Comparison of ENCODE assay signal across 25 cellular contexts in genomic region chr19:5800361-5801270, GRCh38. TPM values are rescaled to one million over a fixed set of nuclear protein-coding genes. Genes with fewer than 3 reads are reported as not detected.
"Had no signal": no experiment of that assay in that cellular context is flagged by ENCODE, and none has a peak within 500 bp of the region (broad histone marks: within the 10 kb centered on the region; RNA-seq: fewer than 3 reads in every experiment).

No MANE protein-coding gene starts in this region.

- H3K27ac ChIP-seq: ascending aorta, gastrocnemius medialis, skin epidermis, tibial nerve, uterus had no signal

- H3K4me1 ChIP-seq: uterus had no signal

- H3K36me3 ChIP-seq: ascending aorta, gastrocnemius medialis, heart left ventricle, tibial nerve, uterus had no signal

- H3K4me3 ChIP-seq: ascending aorta, gastrocnemius medialis, heart left ventricle, skin epidermis, tibial nerve, uterus had no signal

- H3K9me3 ChIP-seq: ascending aorta, gastrocnemius medialis, heart left ventricle, tibial nerve, uterus had no signal

- DNase-seq: activated CD4-positive, alpha-beta T cell treated with anti-CD3 and anti-CD28 coated beads, Interleukin-2, amount 50 U/mL, for 48 hours; activated CD4-positive, CD25-positive, alpha-beta regulatory T cell treated with anti-CD3 and anti-CD28 coated beads, Interleukin-2, amount 50 U/mL, for 72 hours; activated naive CD4-positive, alpha-beta T cell treated with Interleukin-2 at 50 U/mL for 16 hours; dermis blood vessel endothelial cell; effector memory CD8-positive, alpha-beta T cell; gastrocnemius medialis; heart left ventricle; left cardiac atrium; mammary epithelial cell; natural killer cell; nucleus accumbens; posterior cingulate gyrus; stimulated activated CD4-positive, alpha-beta T cell treated with anti-CD3 and anti-CD28 coated beads, Interleukin-15, amount 100 ng/mL, for 24 hours; stimulated activated CD4-positive, alpha-beta T cell treated with anti-CD3 and anti-CD28 coated beads, Interleukin-4, amount 100 ng/mL, for 1 hour; stimulated activated naive B cell treated with anti-CD40 and anti-IgM and Interleukin-4, amounts not matched to agents 10 μg/mL and 1 μg/mL and 100 μg/mL, for 72 hours; T-helper 1 cell; T1000; uterus had no signal

RNA-seq across cellular contexts. Expression of gene NRTN, which starts 4.3 kb away (rescaled TPM):
- total RNA-seq: gastrocnemius medialis, subcutaneous adipose tissue, tibial nerve had no signal
- polyA plus RNA-seq: mammary epithelial cell had no signal

RNA-seq across cellular contexts. Expression of gene FUT6, which starts 38.9 kb away (rescaled TPM):
- total RNA-seq: activated T-helper 17 cell treated with anti-CD3 and anti-CD28 coated beads, Interleukin-2, amount 50 U/mL, for 72 hours; ascending aorta; chondrocyte; dermis blood vessel endothelial cell; fibroblast of lung; heart left ventricle; left cardiac atrium; tibial nerve had no signal
- polyA plus RNA-seq: fibroblast of lung, heart left ventricle, mammary epithelial cell had no signal

RNA-seq across cellular contexts. Expression of gene FUT3, which starts 50.6 kb away (rescaled TPM):
- total RNA-seq: ascending aorta, chondrocyte, dermis blood vessel endothelial cell, fibroblast of lung, heart left ventricle, left cardiac atrium, natural killer cell, subcutaneous adipose tissue had no signal
- polyA plus RNA-seq: fibroblast of lung had no signal
